In the genomic region with DNA sequence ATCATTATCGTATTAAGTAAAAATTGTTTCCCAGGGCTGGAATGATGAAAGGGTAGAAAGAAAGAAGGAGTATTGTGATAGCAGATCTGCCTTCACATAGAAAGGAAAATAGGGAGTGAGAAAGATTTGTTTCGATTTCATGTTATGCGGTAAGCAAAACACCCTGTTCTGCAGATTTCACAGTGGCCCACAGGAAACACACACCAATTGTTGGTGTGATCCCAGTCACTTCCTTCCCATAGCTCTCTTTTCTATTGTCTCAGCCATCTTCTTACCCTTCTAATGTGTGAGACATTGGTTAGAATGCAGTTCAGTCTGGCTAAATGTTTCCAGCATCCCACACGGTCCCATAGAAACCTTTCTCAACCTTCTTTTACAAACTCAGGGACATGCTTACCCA, we compare ENCODE assay signal across 17 cellular contexts.
"Had no signal": no experiment of that assay in that cellular context is flagged by ENCODE, and none has a peak within 500 bp of the region (broad histone marks: within the 10 kb centered on the region; RNA-seq: fewer than 3 reads in every experiment).

No MANE protein-coding gene starts in this region.

- FAIRE-seq: RCC 7860 had no signal

- DNase-seq: KBM-7, NCI-H1092, NCI-H1105 treated with DMSO at 0.1 percent for 48 hours, NCI-H1417 treated with DMSO at 0.1 percent for 48 hours, NCI-H1694 treated with DMSO at 0.1 percent for 48 hours, NCI-H1930, NCI-H2081, NCI-H2107, NCI-H2227 treated with DMSO at 0.1 percent for 48 hours, NCI-H526 treated with DMSO at 0.1 percent for 48 hours, NCI-H748 treated with DMSO at 0.1 percent for 48 hours, Right ventricle myocardium superior, RPMI8226, SK-N-SH, SW 1271, T-helper 1 cell had no signal
